Comparison of ENCODE assay signal across 8 cellular contexts in genomic region chr1:11099310-11100148, GRCh38. TPM values are rescaled to one million over a fixed set of nuclear protein-coding genes. Genes with fewer than 3 reads are reported as not detected.
DNase-seq lines count a peak whose midpoint lies in the region; ATAC-seq, FAIRE-seq and TF ChIP-seq lines count a peak whose summit lies in the region.

EXOSC10 (minus strand) TSS chr1:11099869; CDS start chr1:11099831, 38 bp downstream.

- H3K36me3 ChIP-seq in mammary epithelial cell (ENCODE audit: insufficient read depth, low read length) (peaks cover 10% of the 10 kb centered on the region), iPS-20b (ENCODE audit: insufficient read depth, low read depth, low read length) (peaks cover 36% of the 10 kb centered on the region)

- dilution Hi-C loops in mammary epithelial cell (cut with HindIII; ENCODE audit: low sequenced_read_pairs) = loop anchor here (5.0 kb wide), 2 partner anchors 33 to 47 kb away; no protein-coding TSS in a partner anchor

- H2AFZ ChIP-seq in mammary epithelial cell (ENCODE audit: low read depth, low read length) = peak within 1 kb of the TSS; percentile 98

- BruUV-seq in mammary epithelial cell (replicated peaks; lab: Mats Ljungman, UMichigan) = no TSS peak

- peak within 1 kb of the TSS; percentile 88 for H3K4me3 ChIP-seq in A549
- peak within 1 kb of the TSS; percentile 94 for H3K4me3 ChIP-seq in WI38 (ENCODE audit: low read depth, low read length)
- H3K4me3 ChIP-seq in mammary epithelial cell (replicated peaks in 1 of 3; ENCODE audit: insufficient read depth in 1 of 3, low read depth in 2 of 3, low read length in 3 of 3) = peak within 1 kb of the TSS; percentile 77 to 97 (median 93)
- peak within 1 kb of the TSS; percentile 86 for H3K4me3 ChIP-seq in iPS-20b (ENCODE audit: low read length)
- peak within 1 kb of the TSS; percentile 93 to 100 (median 97) for H3K4me3 ChIP-seq in skin epidermis

- TF ChIP-seq CTCF in A549 (IDR thresholded peaks at IDR 0.05) (no peak), WI38 (IDR thresholded peaks at IDR 0.05; ENCODE audit: low read depth, low read length) (no peak), mammary epithelial cell (conservative IDR thresholded peaks at IDR 0.05 in 1 of 2, IDR thresholded peaks at IDR 0.05 in 1 of 2; ENCODE audit: extremely low read depth in 1 of 2, insufficient read depth in 1 of 2, low read depth in 1 of 2, low read length in 2 of 2) (no peak)

- H3K4me1 ChIP-seq in A549 = peaks cover 8% of the 10 kb centered on the region; the same call in 2 of the 3 replicates
- H3K4me1 ChIP-seq in mammary epithelial cell (ENCODE audit: insufficient read depth, low read length) = no peaks in the 10 kb centered on the region
- peaks cover 8% of the 10 kb centered on the region; the same call in 1 of the 2 replicates for H3K4me1 ChIP-seq in iPS-20b (ENCODE audit: insufficient read depth, low read length)

- intact Hi-C loops in mammary epithelial cell (cut with micrococcal nuclease) = loop anchor here (2.0 kb wide), 1 partner anchor 43 kb away; no protein-coding TSS in a partner anchor

- H3K27me3 ChIP-seq in mammary epithelial cell (ENCODE audit: insufficient read depth, low read length) = no peaks in the 10 kb centered on the region
- no peaks in the 10 kb centered on the region for H3K27me3 ChIP-seq in iPS-20b (ENCODE audit: insufficient read depth, low read length)

- DNase-seq in A549 (ENCODE audit: low read depth in 1 of 2, low spot score in 1 of 2) (peak; percentile 84 to 88), NCI-H2196 treated with DMSO at 0.1 percent for 48 hours (lab: John Stamatoyannopoulos, UW; ENCODE audit: unreplicated experiment) (peak; percentile 63), mammary epithelial cell (peak; percentile 83)

- H3K27ac ChIP-seq in A549 (peak within 1 kb of the TSS; percentile 93 to 100), mammary epithelial cell (ENCODE audit: insufficient read depth, low read depth, low read length) (peak within 1 kb of the TSS; percentile 82), iPS-20b (ENCODE audit: low read length) (peak within 1 kb of the TSS; percentile 73), skin epidermis (peak within 1 kb of the TSS; percentile 83 to 98 (median 94))

- POLR2A ChIA-PET in A549 (lab: Yijun Ruan, JAX) = interaction anchor here (0.7 to 1.5 kb wide), 9 partner anchors 10 to 173 kb away, joined by 3 to 5 read pairs (median 3); partner anchors contain the start of gene MTOR

- H3K9ac ChIP-seq in mammary epithelial cell (ENCODE audit: insufficient read depth, low read length) (peak within 1 kb of the TSS; percentile 88), iPS-20b (ENCODE audit: low read depth, low read length) (peak within 1 kb of the TSS; percentile 97)

- no peaks in the 10 kb centered on the region for H4K20me1 ChIP-seq in mammary epithelial cell (ENCODE audit: insufficient read depth, low read length)

- TF ChIP-seq EP300 in A549 (IDR thresholded peaks at IDR 0.05) = no peak

- CTCF ChIA-PET in A549 (lab: Yijun Ruan, JAX) (interaction anchor here (2.9 kb wide), 1 partner anchor 62 kb away, joined by 16 read pairs; no protein-coding TSS in a partner anchor), mammary epithelial cell (lab: Charles Lee; ENCODE audit: low non-redundant PET) (interaction anchor here (0.5 to 0.6 kb wide), 2 partner anchors 8 to 59 kb away, joined by 3 to 5 read pairs; no protein-coding TSS in a partner anchor)

- peak; percentile 40 for TF ChIP-seq POLR2A in A549 (IDR thresholded peaks at IDR 0.05; ENCODE audit: low read length)

- in situ Hi-C loops in mammary epithelial cell (cut with MboI; ENCODE audit: low sequenced_read_pairs in 2 of 2) = no loop called here

- peaks cover 39% of the 10 kb centered on the region for H3K79me2 ChIP-seq in mammary epithelial cell (ENCODE audit: insufficient read depth, low read length)

- peak; percentile 97 for ATAC-seq in A549
- ATAC-seq in GM18868 (IDR thresholded peaks at IDR 0.05; ENCODE audit: unreplicated experiment) = peak; percentile 92
- peak; percentile 86 for ATAC-seq in HG03135 (IDR thresholded peaks at IDR 0.05; ENCODE audit: unreplicated experiment)

- peak within 1 kb of the TSS; percentile 96 for H3K4me2 ChIP-seq in A549
- H3K4me2 ChIP-seq in mammary epithelial cell (ENCODE audit: insufficient read depth, low read depth, low read length) = peak within 1 kb of the TSS; percentile 87

- TF ChIP-seq RAD21 in A549 (conservative IDR thresholded peaks at IDR 0.05 in 1 of 2, IDR thresholded peaks at IDR 0.05 in 1 of 2) = no peak

- H3K9me3 ChIP-seq in A549 (no peaks in the 10 kb centered on the region), mammary epithelial cell (replicated peaks; ENCODE audit: insufficient read depth, low read length) (no peaks in the 10 kb centered on the region), iPS-20b (ENCODE audit: insufficient read depth, low read depth, low read length) (no peaks in the 10 kb centered on the region)

- WGBS in A549 (ENCODE audit: missing lambda C conversion rate) = 2% methylated on average over 17 of the region's 78 CpGs
- under 1% methylated on average over 33 of the region's 78 CpGs for WGBS in mammary epithelial cell (ENCODE audit: low coverage, missing lambda C conversion rate)

- FAIRE-seq in A549 (lab: Jason Lieb, UNC) = no peak

TF ChIP-seq in A549, 52 proteins besides CTCF, POLR2A, EP300 and RAD21:
- TF ChIP-seq CEBPB (IDR thresholded peaks at IDR 0.05) = no peak
- TF ChIP-seq HEYL (CRISPR knock-in tag; IDR thresholded peaks at IDR 0.05) = no peak
- peak in 1 of 2 experiments; percentile 72; a peak in 1 of 5 replicates for TF ChIP-seq JUN (IDR thresholded peaks at IDR 0.05)
- no peak for TF ChIP-seq BHLHE40 (IDR thresholded peaks at IDR 0.05; ENCODE audit: low read depth, low read length)
- TF ChIP-seq CBX2 (IDR thresholded peaks at IDR 0.05; ENCODE audit: borderline replicate concordance, low read depth) = no peak
- peak; percentile 70 for TF ChIP-seq REST (IDR thresholded peaks at IDR 0.05)
- TF ChIP-seq FOSB (CRISPR knock-in tag; IDR thresholded peaks at IDR 0.05) = no peak
- TF ChIP-seq HOXB5 (CRISPR knock-in tag; IDR thresholded peaks at IDR 0.05) = no peak
- no peak for TF ChIP-seq HOXB13 (CRISPR knock-in tag; IDR thresholded peaks at IDR 0.05; ENCODE audit: low read depth)
- peak; percentile 25; the same call in 1 of the 2 replicates for TF ChIP-seq MAX (IDR thresholded peaks at IDR 0.05)
- TF ChIP-seq PHF8 (IDR thresholded peaks at IDR 0.05; ENCODE audit: borderline replicate concordance, low read depth) = peak; percentile 74
- peak; percentile 93 for TF ChIP-seq KDM5A (IDR thresholded peaks at IDR 0.05)
- TF ChIP-seq RFX5 (IDR thresholded peaks at IDR 0.05) = no peak
- TF ChIP-seq CHD2 (IDR thresholded peaks at IDR 0.05; ENCODE audit: low read length, partially characterized antibody) = peak; percentile 85

RNA-seq across cellular contexts. Expression of gene EXOSC10, which starts in this region (rescaled TPM):
- polyA plus RNA-seq in A549 (2011; rRNA removed) (74.0 and 76.9 TPM in 2 replicates), A549 (2017; fragmentation: RNase III; extraction: RNeasy Plus Mini Kit Qiagen cat#74134 plus additional on column Dnase treatment) (45.4 to 47.8 TPM (median 47.4 TPM) in 3 replicates), mammary epithelial cell (72.4 TPM)
- 40.3 and 42.1 TPM in 2 replicates for polyA plus RNA-seq in A549 (2012; cell fraction: cytosol; rRNA removed)
- 74.3 and 97.9 TPM in 2 replicates for polyA plus RNA-seq in A549 (2012; cell fraction: nucleus; rRNA removed)
- 40.9 and 41.2 TPM in 2 replicates for polyA minus RNA-seq in A549 (2011; rRNA and poly(A)+ RNA removed)
- total RNA-seq in mammary epithelial cell = 10 to 100 TPM; 62.0 to 66.6 TPM
- polyA minus RNA-seq in mammary epithelial cell = 43.9 TPM

Comparison
In these comparisons a context has a peak if more than half of its experiments do, and no peak if none do; other contexts are left out.
1. Peak in every context shown above with its lines: DNase-seq, ATAC-seq, H3K4me3 ChIP-seq and H3K27ac ChIP-seq.